ENCODE assay signal across 18 cellular contexts in the genomic region with DNA sequence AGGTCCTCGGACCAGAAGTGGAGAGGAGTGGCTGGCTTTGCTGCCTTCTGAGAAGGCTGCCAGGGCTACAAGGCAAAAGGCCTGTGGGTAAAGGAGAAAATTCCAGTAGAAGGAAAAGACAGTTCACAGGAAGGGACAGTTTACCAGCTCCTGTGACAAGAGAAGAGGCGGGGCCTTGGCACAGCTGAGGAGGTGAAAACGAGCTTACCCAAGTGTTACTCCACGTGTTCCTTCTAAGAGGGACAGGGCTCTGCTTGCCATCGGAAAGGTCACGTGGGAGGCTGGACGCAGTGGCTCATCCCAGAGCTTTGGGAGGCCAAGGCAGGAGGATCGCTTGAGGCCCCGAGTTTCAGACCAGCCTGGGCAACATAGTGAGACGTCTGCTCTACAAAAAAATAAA.
"Had no signal": no experiment of that assay in that cellular context is flagged by ENCODE, and none has a peak within 500 bp of the region (broad histone marks: within the 10 kb centered on the region; RNA-seq: fewer than 3 reads in every experiment).

No MANE protein-coding gene starts in this region.

- DNase-seq: effector CD4-positive, alpha-beta T cell; foreskin melanocyte; head of caudate nucleus; kidney; left colon; naive thymus-derived CD4-positive, alpha-beta T cell; ovary; right cardiac atrium; stimulated activated CD4-positive, alpha-beta T cell treated with anti-CD3 and anti-CD28 coated beads, Interleukin-4, amount 100 ng/mL, for 1 hour; stimulated activated CD8-positive, alpha-beta memory T cell treated with anti-CD3 and anti-CD28 coated beads, Interleukin-4, amount 100 ng/mL, for 48 hours; stimulated activated naive CD8-positive, alpha-beta T cell treated with anti-CD3 and anti-CD28 coated beads, Interleukin-15, amount 100 ng/mL, for 72 hours; testis; transverse colon had no signal

- H3K27ac ChIP-seq: coronary artery, hepatocyte, ovary, testis had no signal

- H3K36me3 ChIP-seq: ovary, transverse colon had no signal

- H3K4me3 ChIP-seq: coronary artery, hepatocyte, ovary, smooth muscle cell, testis, transverse colon had no signal

- H3K9me3 ChIP-seq: ovary, testis, transverse colon had no signal

- ATAC-seq: left colon; naive thymus-derived CD4-positive, alpha-beta T cell; right cardiac atrium; stimulated activated effector memory CD8-positive, alpha-beta T cell treated with anti-CD3 and anti-CD28 coated beads, Interleukin-12 subunit alpha, Interleukin-12 subunit beta, amount 100 ng/mL, for 72 hours; stimulated activated naive CD8-positive, alpha-beta T cell treated with anti-CD3 and anti-CD28 coated beads, Interleukin-15, amount 100 ng/mL, for 72 hours had no signal

- FAIRE-seq: kidney had no signal

- H3K27ac Mint-ChIP-seq: stimulated activated effector memory CD8-positive, alpha-beta T cell treated with anti-CD3 and anti-CD28 coated beads, Interleukin-12 subunit alpha, Interleukin-12 subunit beta, amount 100 ng/mL, for 72 hours; stimulated activated naive CD8-positive, alpha-beta T cell treated with anti-CD3 and anti-CD28 coated beads, Interleukin-15, amount 100 ng/mL, for 72 hours had no signal

- H3K9me3 Mint-ChIP-seq: naive thymus-derived CD4-positive, alpha-beta T cell; neural crest cell; stimulated activated effector memory CD8-positive, alpha-beta T cell treated with anti-CD3 and anti-CD28 coated beads, Interleukin-12 subunit alpha, Interleukin-12 subunit beta, amount 100 ng/mL, for 72 hours; stimulated activated naive CD8-positive, alpha-beta T cell treated with anti-CD3 and anti-CD28 coated beads, Interleukin-15, amount 100 ng/mL, for 72 hours had no signal

- H3K4me3 Mint-ChIP-seq: stimulated activated effector memory CD8-positive, alpha-beta T cell treated with anti-CD3 and anti-CD28 coated beads, Interleukin-12 subunit alpha, Interleukin-12 subunit beta, amount 100 ng/mL, for 72 hours; stimulated activated naive CD8-positive, alpha-beta T cell treated with anti-CD3 and anti-CD28 coated beads, Interleukin-15, amount 100 ng/mL, for 72 hours had no signal

- H3K4me2 ChIP-seq: hepatocyte, smooth muscle cell had no signal

- H2AFZ ChIP-seq: hepatocyte had no signal

- H3K27me3 ChIP-seq: ovary, testis had no signal
